ENCODE assay signal across 4 cellular contexts in the genomic region with DNA sequence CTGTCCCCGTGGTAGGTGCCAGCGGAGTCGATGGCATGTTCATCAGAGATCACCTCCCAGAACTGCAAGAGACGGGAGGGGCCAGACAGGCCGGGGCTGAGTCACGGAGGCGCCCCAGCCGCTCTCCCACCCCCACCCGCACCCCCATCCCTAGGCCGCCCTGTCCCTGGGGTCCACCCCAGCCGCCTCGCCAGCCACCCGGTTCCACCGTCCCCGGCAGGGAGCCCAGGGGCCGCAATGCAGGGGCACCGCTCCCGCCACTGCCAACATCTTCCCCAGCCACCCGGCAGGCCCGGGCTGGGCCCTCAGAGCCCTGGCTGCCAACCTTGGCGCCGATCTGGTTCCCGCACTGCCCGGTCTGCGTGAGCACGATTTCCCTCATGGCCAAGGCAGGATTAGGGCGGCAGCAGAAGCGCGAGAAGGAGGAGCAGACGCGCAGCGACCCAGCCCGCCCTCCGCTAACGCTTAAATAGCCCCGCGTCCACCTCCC. TPM values are rescaled to one million over a fixed set of nuclear protein-coding genes. Genes with fewer than 3 reads are reported as not detected.
"Had no signal": no experiment of that assay in that cellular context is flagged by ENCODE, and none has a peak within 500 bp of the region (broad histone marks: within the 10 kb centered on the region; RNA-seq: fewer than 3 reads in every experiment).

A gene (minus strand): TSS at position 440 of the 490 bp plus-strand sequence. CDS start 58 bp downstream, at position 382.

RNA-seq across cellular contexts. Expression of the gene that starts here (rescaled TPM):
- total RNA-seq: HT-29, HT1080, IMR-90, K562 had no signal
